In the genomic region with DNA sequence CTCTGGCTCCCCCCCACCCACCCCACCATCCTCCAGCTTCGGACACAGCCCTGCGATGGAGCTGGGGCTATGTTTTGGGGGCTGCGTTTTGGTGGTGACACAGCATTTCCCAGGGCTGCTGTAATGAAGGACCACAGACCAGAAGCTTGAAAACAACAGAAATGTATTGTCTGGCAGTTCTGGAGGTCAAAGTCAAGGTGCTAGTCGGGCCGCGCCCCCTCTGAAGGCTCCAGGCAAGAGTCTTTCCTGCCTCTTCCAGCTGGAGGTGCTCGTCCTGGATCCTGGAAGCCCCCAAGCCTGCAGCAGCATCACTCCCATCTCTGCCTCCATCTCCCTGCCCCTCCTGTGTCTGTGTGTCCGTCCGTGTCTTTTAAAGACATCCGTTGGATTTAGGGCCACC, we compare ENCODE assay signal across 15 cellular contexts. TPM values are rescaled to one million over a fixed set of nuclear protein-coding genes. Genes with fewer than 3 reads are reported as not detected.
"Had no signal": no experiment of that assay in that cellular context is flagged by ENCODE, and none has a peak within 500 bp of the region (broad histone marks: within the 10 kb centered on the region; RNA-seq: fewer than 3 reads in every experiment).

No MANE protein-coding gene starts in this region.

- ATAC-seq: activated T-cell treated with anti-CD3 and anti-CD28 coated beads, Interleukin-2, amount 50 U/mL, for 4 hours; stimulated activated effector memory CD8-positive, alpha-beta T cell treated with anti-CD3 and anti-CD28 coated beads, Interleukin-12 subunit alpha, Interleukin-12 subunit beta, amount 100 ng/mL, for 72 hours had no signal

- H3K4me3 Mint-ChIP-seq: activated CD4-positive, alpha-beta T cell treated with anti-CD3 and anti-CD28 coated beads, Interleukin-2, amount 10 ng/mL, durations not matched to agents 7 days and 5 days; activated T-cell treated with anti-CD3 and anti-CD28 coated beads, Interleukin-2, amount 50 U/mL, for 4 hours; memory B cell; stimulated activated effector memory CD8-positive, alpha-beta T cell treated with anti-CD3 and anti-CD28 coated beads, Interleukin-12 subunit alpha, Interleukin-12 subunit beta, amount 100 ng/mL, for 72 hours had no signal

- H3K27me3 ChIP-seq: colonic mucosa, tibial artery had no signal

- H3K9ac ChIP-seq: parathyroid adenoma, SK-N-SH had no signal

- H3K4me1 ChIP-seq: parathyroid adenoma had no signal

- H3K9me3 Mint-ChIP-seq: activated CD4-positive, alpha-beta T cell treated with anti-CD3 and anti-CD28 coated beads, Interleukin-2, amount 10 ng/mL, durations not matched to agents 7 days and 5 days; activated T-cell treated with anti-CD3 and anti-CD28 coated beads, Interleukin-2, amount 50 U/mL, for 4 hours; memory B cell; stimulated activated effector memory CD8-positive, alpha-beta T cell treated with anti-CD3 and anti-CD28 coated beads, Interleukin-12 subunit alpha, Interleukin-12 subunit beta, amount 100 ng/mL, for 72 hours had no signal

- H3K4me1 Mint-ChIP-seq: activated CD4-positive, alpha-beta T cell treated with anti-CD3 and anti-CD28 coated beads, Interleukin-2, amount 10 ng/mL, durations not matched to agents 7 days and 5 days; memory B cell; stimulated activated effector memory CD8-positive, alpha-beta T cell treated with anti-CD3 and anti-CD28 coated beads, Interleukin-12 subunit alpha, Interleukin-12 subunit beta, amount 100 ng/mL, for 72 hours had no signal

- H3K4me2 ChIP-seq: smooth muscle cell had no signal

- H3K4me3 ChIP-seq: colonic mucosa, smooth muscle cell, tibial artery had no signal

- DNase-seq: activated CD4-positive, alpha-beta T cell treated with anti-CD3 and anti-CD28 coated beads, Interleukin-2, amount 10 ng/mL, durations not matched to agents 7 days and 5 days; activated CD4-positive, CD25-positive, alpha-beta regulatory T cell; activated gamma-delta T cell; activated T-cell treated with anti-CD3 and anti-CD28 coated beads, Interleukin-2, amount 50 U/mL, for 4 hours; colonic mucosa; effector CD4-positive, alpha-beta T cell; foreskin melanocyte; retina; SK-N-SH had no signal

- H3K9me3 ChIP-seq: colonic mucosa, SK-N-SH, tibial artery had no signal

- H3K27ac Mint-ChIP-seq: activated CD4-positive, alpha-beta T cell treated with anti-CD3 and anti-CD28 coated beads, Interleukin-2, amount 10 ng/mL, durations not matched to agents 7 days and 5 days; memory B cell; stimulated activated effector memory CD8-positive, alpha-beta T cell treated with anti-CD3 and anti-CD28 coated beads, Interleukin-12 subunit alpha, Interleukin-12 subunit beta, amount 100 ng/mL, for 72 hours had no signal

- H3K36me3 ChIP-seq: colonic mucosa, tibial artery had no signal

- H3K27me3 Mint-ChIP-seq: activated CD4-positive, alpha-beta T cell treated with anti-CD3 and anti-CD28 coated beads, Interleukin-2, amount 10 ng/mL, durations not matched to agents 7 days and 5 days had no signal

- H3K27ac ChIP-seq: colonic mucosa, parathyroid adenoma, tibial artery had no signal

- H3K36me3 Mint-ChIP-seq: memory B cell; stimulated activated effector memory CD8-positive, alpha-beta T cell treated with anti-CD3 and anti-CD28 coated beads, Interleukin-12 subunit alpha, Interleukin-12 subunit beta, amount 100 ng/mL, for 72 hours had no signal

RNA-seq across cellular contexts. Expression of a gene that starts 51.6 kb away (rescaled TPM):
- total RNA-seq: activated CD4-positive, alpha-beta T cell treated with anti-CD3 and anti-CD28 coated beads, Interleukin-2, amount 10 ng/mL, durations not matched to agents 7 days and 5 days; T-helper 1 cell treated with Interleukin-12 subunit alpha and Interleukin-12 subunit beta and Interleukin-4 antibody, amounts not matched to agents 30 ng/mL and 1 ng/mL, for 36 hours had no signal
